In genomic region chr2:74472086-74472944, GRCh38 we compare ENCODE assay signal across 8 cellular contexts.
DNase-seq lines count a peak whose midpoint lies in the region; ATAC-seq and TF ChIP-seq lines count a peak whose summit lies in the region.

TSS of gene MRPL53 (minus strand) at chr2:74472680. CDS start at chr2:74472660, 20 bp downstream.

- H3K27me3 ChIP-seq in layer of hippocampus (ENCODE audit: control insufficient read depth, insufficient read depth, low read length): no peaks in the 10 kb centered on the region

- ATAC-seq in GM19035 (IDR thresholded peaks at IDR 0.05; ENCODE audit: unreplicated experiment): peak; percentile 93
- peak; percentile 81 for ATAC-seq in HG03342 (IDR thresholded peaks at IDR 0.05; ENCODE audit: unreplicated experiment)

- DNase-seq in AG20443 (ENCODE audit: low spot score) (peak; percentile 88), NCI-H526 (lab: John Stamatoyannopoulos, UW) (peak; percentile 87 to 95), choroid plexus epithelial cell (ENCODE audit: low read depth) (peak; percentile 97)
- DNase-seq in activated CD4-positive, alpha-beta T cell treated with anti-CD3 and anti-CD28 coated beads for 4 hours: peak; percentile 95 to 97
- peak; percentile 94 to 98 (median 96) for DNase-seq in stimulated activated CD4-positive, alpha-beta T cell treated with anti-CD3 and anti-CD28 coated beads, Interleukin-1b, Interleukin-23, amount 100 ng/mL, for 24 hours (ENCODE audit: low read depth in 4 of 4, low spot score in 1 of 4)

- peak within 1 kb of the TSS; percentile 89 for H3K4me3 ChIP-seq in choroid plexus epithelial cell (ENCODE audit: low read depth, low read length)

- no peak for TF ChIP-seq CTCF in choroid plexus epithelial cell (conservative IDR thresholded peaks at IDR 0.05; ENCODE audit: low read depth, low read length)

- peak within 1 kb of the TSS; percentile 93 for H3K27ac ChIP-seq in layer of hippocampus (ENCODE audit: low read depth, low read length)

Comparison
In these comparisons a context has a peak if more than half of its experiments do, and no peak if none do; other contexts are left out.
1. Peak in every context shown above with its lines: DNase-seq, ATAC-seq, H3K4me3 ChIP-seq and H3K27ac ChIP-seq.